ENCODE assay signal across 1 cellular context in genomic region chr16:49918257-49918656, GRCh38.
A peak's percentile ranks its signal among the peaks of the same experiment; 100 is the strongest.
TF ChIP-seq lines count a peak whose summit lies in the region.

No MANE protein-coding gene starts in this region.

TF ChIP-seq in H1, 55 proteins besides CTCF, POLR2A, EP300 and RAD21:
- TF ChIP-seq, protein P1, sequence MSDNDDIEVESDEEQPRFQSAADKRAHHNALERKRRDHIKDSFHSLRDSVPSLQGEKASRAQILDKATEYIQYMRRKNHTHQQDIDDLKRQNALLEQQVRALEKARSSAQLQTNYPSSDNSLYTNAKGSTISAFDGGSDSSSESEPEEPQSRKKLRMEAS (IDR thresholded peaks at IDR 0.05): peak; percentile 46; the same call in 1 of the 2 replicates
- TF ChIP-seq CBX5 (IDR thresholded peaks at IDR 0.05; ENCODE audit: low read depth, low read length) (no peak), JUN (IDR thresholded peaks at IDR 0.05; ENCODE audit: low read depth, low read length) (no peak)
